ENCODE assay signal across 28 cellular contexts in genomic region chr6:7323074-7323473, GRCh38.
"Had no signal": no experiment of that assay in that cellular context is flagged by ENCODE, and none has a peak within 500 bp of the region (broad histone marks: within the 10 kb centered on the region; RNA-seq: fewer than 3 reads in every experiment).

No MANE protein-coding gene starts in this region.

- H3K9ac ChIP-seq: KMS-11 had no signal

- H3K27ac ChIP-seq: brain microvascular endothelial cell, KMS-11, PC-9, RWPE1 had no signal

- ATAC-seq: activated CD8-positive, alpha-beta T cell treated with anti-CD3 and anti-CD28 coated beads for 36 hours; activated T-cell treated with anti-CD3 and anti-CD28 coated beads, Interleukin-2, amount 50 U/mL, for 72 hours; activated T-helper 17 cell treated with anti-CD3 and anti-CD28 coated beads, Interleukin-2, amount 50 U/mL, for 72 hours had no signal

- H3K4me2 ChIP-seq: KMS-11, PC-9 had no signal

- H2AFZ ChIP-seq: PC-9 had no signal

- FAIRE-seq: RCC 7860 had no signal

- H3K27me3 ChIP-seq: brain microvascular endothelial cell had no signal

- H3K4me3 ChIP-seq: PC-9 had no signal

- DNase-seq: activated CD4-positive, alpha-beta T cell treated with anti-CD3 and anti-CD28 coated beads, Interleukin-2, amount 10 ng/mL, durations not matched to agents 24 days and 14 days; activated CD4-positive, alpha-beta T cell treated with anti-CD3 and anti-CD28 coated beads, Interleukin-2, amount 50 U/mL, for 4 hours; activated CD8-positive, alpha-beta T cell treated with anti-CD3 and anti-CD28 coated beads for 36 hours; activated effector memory CD4-positive, alpha-beta T cell treated with anti-CD3 and anti-CD28 coated beads, Interleukin-2, amount 50 U/mL, for 16 hours; activated naive CD4-positive, alpha-beta T cell; activated naive CD4-positive, alpha-beta T cell treated with anti-CD3 and anti-CD28 coated beads, Interleukin-2, amount 50 U/mL, for 16 hours; activated naive CD8-positive, alpha-beta T cell treated with anti-CD3 and anti-CD28 coated beads for 36 hours; activated T-cell treated with anti-CD3 and anti-CD28 coated beads, Interleukin-2, amount 50 U/mL, for 1 hour; activated T-cell treated with anti-CD3 and anti-CD28 coated beads, Interleukin-2, amount 50 U/mL, for 72 hours; amniotic stem cell; aorta; brain microvascular endothelial cell; NCI-H1092 treated with DMSO at 0.1 percent for 48 hours; NCI-H1436 treated with DMSO at 0.1 percent for 48 hours; NCI-H187 treated with DMSO at 0.1 percent for 48 hours; NCI-H2081; NCI-H345; NCI-H524 treated with DMSO at 0.1 percent for 48 hours; NCI-H748 treated with DMSO at 0.1 percent for 48 hours; NK-92 treated with Interleukin-12 subunit alpha and Interleukin-12 subunit beta, amount 100 ng/mL, for 24 hours; PC-9; Right ventricle myocardium superior; SW 1271; T1000 had no signal

- H3K36me3 ChIP-seq: brain microvascular endothelial cell had no signal
